Comparison of ENCODE assay signal across 15 cellular contexts in genomic region chr5:114237766-114238165, GRCh38.
DNase-seq lines count a peak whose midpoint lies in the region; ATAC-seq, FAIRE-seq and TF ChIP-seq lines count a peak whose summit lies in the region.
"Had no signal": no experiment of that assay in that cellular context is flagged by ENCODE, and none has a peak within 500 bp of the region (broad histone marks: within the 10 kb centered on the region; RNA-seq: fewer than 3 reads in every experiment).

No MANE protein-coding gene starts in this region.

- H3F3A ChIP-seq in GM23248 (ENCODE audit: insufficient read depth) = no peaks in the 10 kb centered on the region
- H3F3A ChIP-seq in MM.1S (ENCODE audit: insufficient read depth, low read length) = no peaks in the 10 kb centered on the region

- peak; percentile 0 for DNase-seq in GM23248
- peak; percentile 36 for DNase-seq in MM.1S
- peak; percentile 93 for DNase-seq in astrocyte (ENCODE audit: low read depth)
- DNase-seq in non-pigmented ciliary epithelial cell (ENCODE audit: low read depth) = peak; percentile 24
- no peak for DNase-seq in prostate gland (ENCODE audit: low spot score)
- no peak for DNase-seq in left colon
- DNase-seq: activated T-cell treated with anti-CD3 and anti-CD28 coated beads, Interleukin-2, amount 50 U/mL, for 48 hours; DMS 273 treated with DMSO at 0.1 percent for 48 hours; MG63; NCI-H446 treated with DMSO at 0.1 percent for 48 hours; SHP77 treated with DMSO at 0.1 percent for 48 hours had no signal

- no peaks in the 10 kb centered on the region for H4K20me1 ChIP-seq in GM23248 (ENCODE audit: insufficient read depth)
- H4K20me1 ChIP-seq in MM.1S (ENCODE audit: insufficient read depth, low read length) = no peaks in the 10 kb centered on the region
- H4K20me1 ChIP-seq in astrocyte (ENCODE audit: insufficient read depth, low read length) = no peaks in the 10 kb centered on the region

- H3K4me2 ChIP-seq in GM23248 (ENCODE audit: unreplicated experiment) = no peak overlapping the region
- no peak overlapping the region for H3K4me2 ChIP-seq in MM.1S (ENCODE audit: low read depth, low read length)
- no peak overlapping the region for H3K4me2 ChIP-seq in astrocyte (ENCODE audit: low read length)

- no peak overlapping the region for H3K4me3 ChIP-seq in GM23248
- no peak overlapping the region for H3K4me3 ChIP-seq in MM.1S (ENCODE audit: low read length)
- H3K4me3 ChIP-seq in astrocyte (ENCODE audit: insufficient read depth, low read depth, low read length) = no peak overlapping the region
- H3K4me3 ChIP-seq in prostate gland = no peak overlapping the region
- H3K4me3 ChIP-seq: MG63, skin epidermis, thoracic aorta had no signal

- H3K79me2 ChIP-seq in GM23248 (ENCODE audit: insufficient read depth) (no peaks in the 10 kb centered on the region), MM.1S (ENCODE audit: low read length) (no peaks in the 10 kb centered on the region), astrocyte (ENCODE audit: insufficient read depth, low read length) (no peaks in the 10 kb centered on the region)

- H2AFZ ChIP-seq in GM23248 (no peak overlapping the region), MM.1S (ENCODE audit: low read length) (no peak overlapping the region), astrocyte (ENCODE audit: low read depth, low read length) (no peak overlapping the region)

- H3K27me3 ChIP-seq in GM23248 (replicated peaks; ENCODE audit: insufficient read depth) (no peaks in the 10 kb centered on the region), MM.1S (replicated peaks; ENCODE audit: insufficient read depth, low read length) (no peaks in the 10 kb centered on the region), astrocyte (ENCODE audit: insufficient read depth, low read length) (no peaks in the 10 kb centered on the region), prostate gland (replicated peaks; ENCODE audit: insufficient read depth) (no peaks in the 10 kb centered on the region)
- H3K27me3 ChIP-seq: MG63 had no signal

- no peak for FAIRE-seq in astrocyte (lab: Jason Lieb, UNC)

- no peaks in the 10 kb centered on the region for H3K4me1 ChIP-seq in GM23248 (ENCODE audit: insufficient read depth)
- no peaks in the 10 kb centered on the region for H3K4me1 ChIP-seq in MM.1S (ENCODE audit: low read length)
- H3K4me1 ChIP-seq in astrocyte (ENCODE audit: insufficient read depth, low read length) = no peaks in the 10 kb centered on the region
- no peaks in the 10 kb centered on the region for H3K4me1 ChIP-seq in prostate gland (replicated peaks)

- no peaks in the 10 kb centered on the region for H3K36me3 Mint-ChIP-seq in astrocyte (ENCODE audit: low read depth, unreplicated experiment)
- H3K36me3 Mint-ChIP-seq: WTC11 had no signal

- no peak for TF ChIP-seq CTCF in MM.1S (IDR thresholded peaks at IDR 0.05; ENCODE audit: low read length)
- no peak for TF ChIP-seq CTCF in astrocyte (IDR thresholded peaks at IDR 0.05; ENCODE audit: insufficient read depth, low read depth, low read length)
- TF ChIP-seq CTCF in prostate gland (IDR thresholded peaks at IDR 0.05) = no peak

- H3K4me1 Mint-ChIP-seq in astrocyte (ENCODE audit: low read depth, unreplicated experiment) = no peaks in the 10 kb centered on the region
- H3K4me1 Mint-ChIP-seq: WTC11 had no signal

- H3K9me3 ChIP-seq in GM23248 (ENCODE audit: low read depth) = no peaks in the 10 kb centered on the region
- H3K9me3 ChIP-seq in MM.1S (replicated peaks; ENCODE audit: insufficient read depth, low read length) = no peaks in the 10 kb centered on the region
- H3K9me3 ChIP-seq in astrocyte (ENCODE audit: insufficient read depth, low read depth, low read length) = peaks cover 2% of the 10 kb centered on the region
- H3K9me3 ChIP-seq in prostate gland = no peaks in the 10 kb centered on the region
- H3K9me3 ChIP-seq: MG63, thoracic aorta had no signal

- H3K9me3 Mint-ChIP-seq in astrocyte (ENCODE audit: unreplicated experiment) = no peaks in the 10 kb centered on the region
- H3K9me3 Mint-ChIP-seq: WTC11 had no signal

- H3K9me2 ChIP-seq in GM23248 (ENCODE audit: insufficient read depth) (no peaks in the 10 kb centered on the region), MM.1S (replicated peaks; ENCODE audit: insufficient read depth, low read length) (no peaks in the 10 kb centered on the region)

- 12 to 22% methylated on average over 5 of the region's 5 CpGs for WGBS in GM23248 (ENCODE audit: low coverage in 1 of 2, low lambda C conversion rate in 2 of 2, missing lambda C conversion rate in 2 of 2), 2 experiments
- WGBS in prostate gland = 84% methylated on average over 5 of the region's 5 CpGs

- H3K9ac ChIP-seq in GM23248 (no peak overlapping the region), MM.1S (ENCODE audit: low read length) (no peak overlapping the region), astrocyte (ENCODE audit: low read length) (no peak overlapping the region)

- intact Hi-C loops in prostate gland (cut with DNase I) (no loop called here), left colon (cut with DNase I, micrococcal nuclease) (no loop called here)

- ATAC-seq in left colon (no peak), HG02642 (IDR thresholded peaks at IDR 0.05; ENCODE audit: poor library complexity, unreplicated experiment) (no peak)
- ATAC-seq: WTC11 had no signal

- in situ Hi-C loops in GM23248 (cut with MboI) = no loop called here

- no peak overlapping the region for H3K4me3 Mint-ChIP-seq in astrocyte (ENCODE audit: unreplicated experiment)
- H3K4me3 Mint-ChIP-seq: WTC11 had no signal

- H3K27ac ChIP-seq in GM23248 (no peak overlapping the region), MM.1S (ENCODE audit: low read length) (no peak overlapping the region), astrocyte (ENCODE audit: low read depth, low read length) (no peak overlapping the region), prostate gland (no peak overlapping the region)
- H3K27ac ChIP-seq: skin epidermis, thoracic aorta had no signal

- no peaks in the 10 kb centered on the region for H3K27me3 Mint-ChIP-seq in astrocyte (ENCODE audit: low read depth, unreplicated experiment)

- no peak for TF ChIP-seq POLR2A in prostate gland (IDR thresholded peaks at IDR 0.05)

- H3K27ac Mint-ChIP-seq in astrocyte (ENCODE audit: unreplicated experiment) = no peak overlapping the region
- H3K27ac Mint-ChIP-seq: WTC11 had no signal

- H3K36me3 ChIP-seq in GM23248 (ENCODE audit: low read depth) (no peaks in the 10 kb centered on the region), MM.1S (replicated peaks; ENCODE audit: insufficient read depth, low read length) (no peaks in the 10 kb centered on the region), astrocyte (ENCODE audit: insufficient read depth, low read length) (no peaks in the 10 kb centered on the region), prostate gland (no peaks in the 10 kb centered on the region)
- H3K36me3 ChIP-seq: MG63, thoracic aorta had no signal

Comparison
In these comparisons a context has a peak if more than half of its experiments do, and no peak if none do; other contexts are left out.
1. DNase-seq: peak in GM23248 (single experiment), MM.1S (single experiment), astrocyte (single experiment) and non-pigmented ciliary epithelial cell (single experiment); none in prostate gland (single experiment) and left colon (0 of 2).